Comparison of ENCODE assay signal across 19 cellular contexts in genomic region chr2:159283529-159283928, GRCh38. TPM values are rescaled to one million over a fixed set of nuclear protein-coding genes. Genes with fewer than 3 reads are reported as not detected.
A peak's percentile ranks its signal among the peaks of the same experiment; 100 is the strongest.
DNase-seq lines count a peak whose midpoint lies in the region; ATAC-seq, FAIRE-seq and TF ChIP-seq lines count a peak whose summit lies in the region.
"Had no signal": no experiment of that assay in that cellular context is flagged by ENCODE, and none has a peak within 500 bp of the region (broad histone marks: within the 10 kb centered on the region; RNA-seq: fewer than 3 reads in every experiment).

No MANE protein-coding gene starts in this region.

- H2BK20ac ChIP-seq in H9 (ENCODE audit: low read depth, low read length, poor library complexity, severe bottlenecking): no peak overlapping the region

- no peak overlapping the region for H2BK5ac ChIP-seq in H9 (ENCODE audit: insufficient read length, low read length)

- TF ChIP-seq CTCF in HepG2 (CRISPR knock-in tag; IDR thresholded peaks at IDR 0.05) (no peak), right lobe of liver (IDR thresholded peaks at IDR 0.05) (no peak), activated B cell treated with CpG ODN at 0.5 μM for 24 hours (IDR thresholded peaks at IDR 0.05) (no peak), H9 (conservative IDR thresholded peaks at IDR 0.05) (no peak), left lung (IDR thresholded peaks at IDR 0.05) (no peak)

- H4K8ac ChIP-seq in H9 (replicated peaks; ENCODE audit: insufficient read length, low read depth, low read length): no peak overlapping the region

- H2AFZ ChIP-seq in HepG2 (ENCODE audit: low read length) (no peak overlapping the region), H9 (ENCODE audit: low read length) (no peak overlapping the region)
- H2AFZ ChIP-seq: GM23248 had no signal

- TF ChIP-seq EP300 in HepG2 (IDR thresholded peaks at IDR 0.05; ENCODE audit: low read depth in 2 of 2, low read length in 2 of 2): no peak
- no peak for TF ChIP-seq EP300 in HepG2 (CRISPR knock-in tag; IDR thresholded peaks at IDR 0.05; ENCODE audit: borderline replicate concordance)

- no peak overlapping the region for H2BK120ac ChIP-seq in H9 (ENCODE audit: low read depth, low read length, poor library complexity, severe bottlenecking)

- H3K4me1 ChIP-seq in HepG2 (ENCODE audit: insufficient read depth, low read length) (peaks cover 27% of the 10 kb centered on the region), right lobe of liver (peaks cover 0 to 5% (median 0%) of the 10 kb centered on the region in 4 donors), H9 (ENCODE audit: insufficient read depth, low read length) (no peaks in the 10 kb centered on the region), left lung (peaks cover 0 to 22% of the 10 kb centered on the region in 2 donors)
- H3K4me1 ChIP-seq: BE2C had no signal

- H3K4me2 ChIP-seq in HepG2 (ENCODE audit: low read depth, low read length) (no peak overlapping the region), H9 (ENCODE audit: insufficient read depth, insufficient read length, low read length) (no peak overlapping the region)
- H3K4me2 ChIP-seq: KMS-11 had no signal

- H2BK15ac ChIP-seq in H9 (ENCODE audit: low read depth, low read length): no peak overlapping the region

- no peak overlapping the region for H3T11ph ChIP-seq in H9 (ENCODE audit: low read length)

- no peak for TF ChIP-seq RAD21 in HepG2 (CRISPR knock-in tag; IDR thresholded peaks at IDR 0.05)

- ATAC-seq in HepG2 (no peak), right lobe of liver (no peak), activated B cell treated with CpG ODN at 0.5 μM for 24 hours (ENCODE audit: low read depth) (no peak), left lung (no peak)

- H3K36me3 ChIP-seq in HepG2 (replicated peaks in 1 of 2; ENCODE audit: control insufficient read depth in 1 of 2, insufficient read depth in 2 of 2, low read length in 2 of 2) (peaks cover 2 to 13% of the 10 kb centered on the region in 2 experiments; a peak in 4 of 5 replicates), right lobe of liver (peaks cover 0 to 12% (median 0%) of the 10 kb centered on the region in 4 donors), left lung (peaks cover 0 to 8% of the 10 kb centered on the region in 2 donors)
- H3K36me3 ChIP-seq: BE2C had no signal

- H4K91ac ChIP-seq in H9 (ENCODE audit: insufficient read length, low read depth, low read length): no peak overlapping the region

- in situ Hi-C loops in HepG2 (cut with HindIII; ENCODE audit: extremely low pct_ligation_motif_present, low pct_unique_long_range_greater_than_20kb): no loop called here

- TF ChIP-seq POLR2A in HepG2 (IDR thresholded peaks at IDR 0.05; ENCODE audit: insufficient read depth in 1 of 2, low read depth in 2 of 2, low read length in 2 of 2) (no peak), right lobe of liver (IDR thresholded peaks at IDR 0.05) (no peak), H54 (IDR thresholded peaks at IDR 0.05; ENCODE audit: low read depth, low read length) (no peak)

- H3K14ac ChIP-seq in H9 (ENCODE audit: insufficient read depth, low read length): no peak overlapping the region

- FAIRE-seq in HepG2 (lab: Jason Lieb, UNC) (no peak), H54 (lab: Jason Lieb, UNC) (peak; percentile 6)
- FAIRE-seq: GM19239 had no signal

- no peak overlapping the region for H2BK12ac ChIP-seq in H9 (ENCODE audit: insufficient read length, low read depth, low read length)

- H3K23me2 ChIP-seq in H9 (ENCODE audit: insufficient read length, low read depth, low read length, poor library complexity, severe bottlenecking): peaks cover 8% of the 10 kb centered on the region

- H3K27me3 ChIP-seq in HepG2 (ENCODE audit: control insufficient read depth in 1 of 2, insufficient read depth in 2 of 2, low read length in 2 of 2) (no peaks in the 10 kb centered on the region; a peak in 1 of 5 replicates), right lobe of liver (no peaks in the 10 kb centered on the region), H9 (ENCODE audit: insufficient read depth, low read length) (no peaks in the 10 kb centered on the region), left lung (no peaks in the 10 kb centered on the region)
- H3K27me3 ChIP-seq: BE2C had no signal

- H3K27me3 Mint-ChIP-seq in activated B cell treated with CpG ODN at 0.5 μM for 24 hours (no peaks in the 10 kb centered on the region), H9 (ENCODE audit: low read depth) (no peaks in the 10 kb centered on the region; the same call in 1 of the 2 replicates)
- H3K27me3 Mint-ChIP-seq: CD4-positive, alpha-beta memory T cell had no signal

- no peak overlapping the region for H3K27ac ChIP-seq in HepG2 (ENCODE audit: extremely low read length, insufficient read depth, low read length)
- no peak overlapping the region for H3K27ac ChIP-seq in right lobe of liver
- H3K27ac ChIP-seq in H9 (ENCODE audit: insufficient read length, low read depth, low read length): no peak overlapping the region
- no peak overlapping the region for H3K27ac ChIP-seq in left lung
- H3K27ac ChIP-seq: C4-2B, GM23248, KMS-11 had no signal

- WGBS in HepG2 (ENCODE audit: low lambda C conversion rate): 93% methylated on average over 6 of the region's 6 CpGs
- 89% methylated on average over 4 of the region's 6 CpGs for WGBS in right lobe of liver (ENCODE audit: insufficient coverage, low coverage, low lambda C conversion rate, missing lambda C conversion rate)
- WGBS in H9 (ENCODE audit: extremely low coverage, insufficient read length, low lambda C conversion rate): no CpG with 5 or more reads among the region's 6 CpGs

- H3K9ac ChIP-seq in HepG2 (ENCODE audit: insufficient read depth, low read depth, low read length) (no peak overlapping the region), H9 (ENCODE audit: extremely low read depth, insufficient read length, low read length) (no peak overlapping the region)
- H3K9ac ChIP-seq: GM23248, KMS-11 had no signal

- H3K4me3 ChIP-seq in HepG2 (replicated peaks in 1 of 3; ENCODE audit: insufficient read depth in 1 of 3, low read depth in 2 of 3, low read length in 3 of 3) (no peak overlapping the region), right lobe of liver (no peak overlapping the region), left lung (no peak overlapping the region)
- H3K4me3 ChIP-seq: GM23248 had no signal

- no peak overlapping the region for H3K56ac ChIP-seq in H9 (ENCODE audit: insufficient read length, low read depth, low read length)

- intact Hi-C loops in HepG2 (cut with micrococcal nuclease; ENCODE audit: unreplicated experiment): no loop called here
- intact Hi-C loops in right lobe of liver (cut with DNase I): no loop called here
- intact Hi-C loops in activated B cell treated with CpG ODN at 0.5 μM for 24 hours (cut with micrococcal nuclease): loop anchor here (10.0 kb wide), 4 partner anchors 331 to 1881 kb away; partner anchors contain the start of genes BAZ2B, LY75 and TANK
- intact Hi-C loops in left lung (cut with DNase I): no loop called here

- H3K79me2 ChIP-seq in HepG2 (ENCODE audit: insufficient read depth, low read length) (peaks cover 20% of the 10 kb centered on the region), H9 (ENCODE audit: insufficient read depth, low read length) (no peaks in the 10 kb centered on the region)

- H3K79me1 ChIP-seq in H9 (ENCODE audit: insufficient read depth, low read depth, low read length, poor library complexity, severe bottlenecking): no peaks in the 10 kb centered on the region

- H3K4me1 Mint-ChIP-seq in activated B cell treated with CpG ODN at 0.5 μM for 24 hours (peaks cover 50% of the 10 kb centered on the region), H9 (peaks cover 16 to 18% of the 10 kb centered on the region in 2 experiments)

- no TSS peak for BruUV-seq in HepG2 (replicated peaks; lab: Mats Ljungman, UMichigan)

- no peak overlapping the region for H2AK5ac ChIP-seq in H9 (ENCODE audit: insufficient read length, low read length)

- H3K18ac ChIP-seq in H9 (ENCODE audit: insufficient read length, low read depth, low read length): no peak overlapping the region

- no peak for DNase-seq in HepG2 (ENCODE audit: low spot score)
- DNase-seq in right lobe of liver: no peak
- no peak for DNase-seq in H54 (ENCODE audit: insufficient read length, low spot score)
- no peak for DNase-seq in activated B cell treated with CpG ODN at 0.5 μM for 24 hours
- peak; percentile 4 for DNase-seq in left kidney (ENCODE audit: low read depth, low spot score)
- DNase-seq in NCI-H146 treated with DMSO at 0.1 percent for 48 hours (lab: John Stamatoyannopoulos, UW; ENCODE audit: unreplicated experiment): no peak
- DNase-seq in H9: no peak
- DNase-seq in left lung: no peak
- DNase-seq: 8988T; BE2C; CD4-positive, alpha-beta memory T cell; DMS153; DMS79; GF-D8; GM23248; H7 had no signal

- peak overlapping the region; percentile 69 for H3K27ac Mint-ChIP-seq in activated B cell treated with CpG ODN at 0.5 μM for 24 hours
- H3K27ac Mint-ChIP-seq in H9: no peak overlapping the region

- H3K9me3 Mint-ChIP-seq in activated B cell treated with CpG ODN at 0.5 μM for 24 hours: no peaks in the 10 kb centered on the region
- H3K9me3 Mint-ChIP-seq in H9: no peaks in the 10 kb centered on the region
- H3K9me3 Mint-ChIP-seq: CD4-positive, alpha-beta memory T cell had no signal

- H4K20me1 ChIP-seq in HepG2 (ENCODE audit: insufficient read depth, low read length) (no peaks in the 10 kb centered on the region), H9 (ENCODE audit: control insufficient read depth, insufficient read depth, insufficient read length) (no peaks in the 10 kb centered on the region)

- CTCF ChIA-PET in HepG2 (lab: Yijun Ruan, JAX; ENCODE audit: low intra/inter-chr PET ratio, low total read pairs): no interaction called here
- CTCF ChIA-PET in activated B cell treated with CpG ODN at 0.5 μM for 24 hours (lab: Charles Lee): no interaction called here

- no peak overlapping the region for H3K4ac ChIP-seq in H9 (ENCODE audit: low read depth, low read length)

- H3K23ac ChIP-seq in H9 (ENCODE audit: insufficient read length, low read depth, low read length): no peak overlapping the region

- H3K9me3 ChIP-seq in HepG2 (ENCODE audit: low read length) (no peaks in the 10 kb centered on the region), right lobe of liver (no peaks in the 10 kb centered on the region), H9 (ENCODE audit: control insufficient read depth, low read depth, low read length) (no peaks in the 10 kb centered on the region), left lung (no peaks in the 10 kb centered on the region)
- H3K9me3 ChIP-seq: BE2C had no signal

- H4K5ac ChIP-seq in H9 (ENCODE audit: insufficient read length, low read depth, low read length): no peak overlapping the region

- H3K36me3 Mint-ChIP-seq in activated B cell treated with CpG ODN at 0.5 μM for 24 hours (ENCODE audit: low read depth): peaks cover 17% of the 10 kb centered on the region
- H3K36me3 Mint-ChIP-seq in H9 (ENCODE audit: insufficient read depth in 1 of 3, low read depth in 3 of 3): peaks cover 0 to 18% (median 0%) of the 10 kb centered on the region in 3 experiments; a peak in 2 of 7 replicates

- POLR2A ChIA-PET in HepG2 (lab: Yijun Ruan, JAX): interaction anchor here (0.7 kb wide), 1 partner anchor 38 kb away, joined by 4 read pairs; no protein-coding TSS in a partner anchor
- POLR2A ChIA-PET in activated B cell treated with CpG ODN at 0.5 μM for 24 hours (lab: Charles Lee): interaction anchor here (1.4 kb wide), 1 partner anchor 428 kb away, joined by 5 read pairs; the partner anchor contains the start of gene MARCHF7

- H3K4me3 Mint-ChIP-seq in activated B cell treated with CpG ODN at 0.5 μM for 24 hours: no peak overlapping the region
- no peak overlapping the region for H3K4me3 Mint-ChIP-seq in H9

RNA-seq across cellular contexts. Expression of gene WDSUB1, which starts 3.0 kb away (rescaled TPM):
- total RNA-seq in HepG2 (2016; rRNA removed; fragmentation: Illumina TruSeq; extraction: Trizol): 10.7 and 16.3 TPM in 2 replicates
- 7.2 and 7.7 TPM in 2 replicates for total RNA-seq in HepG2 (2016; cell fraction: cytosol; rRNA removed; fragmentation: Illumina TruSeq; extraction: Trizol; ENCODE audit: low read depth)
- 10.5 and 14.5 TPM in 2 replicates for total RNA-seq in HepG2 (2016; cell fraction: insoluble cytoplasmic fraction; rRNA removed; fragmentation: Illumina TruSeq; extraction: Trizol)
- total RNA-seq in HepG2 (2016; cell fraction: membrane; rRNA removed; fragmentation: Illumina TruSeq; extraction: Trizol): 7.8 and 8.5 TPM in 2 replicates
- total RNA-seq in HepG2 (2016; cell fraction: nucleus; rRNA removed; fragmentation: Illumina TruSeq; extraction: Trizol): 8.5 and 11.2 TPM in 2 replicates
- 9.6 and 10.1 TPM in 2 replicates for polyA plus RNA-seq in HepG2 (2011; rRNA removed)
- polyA plus RNA-seq in HepG2 (2011; cell fraction: cytosol; rRNA removed): 7.2 and 9.2 TPM in 2 replicates
- polyA plus RNA-seq in HepG2 (2011; cell fraction: nucleus; rRNA removed): 10.9 and 12.9 TPM in 2 replicates
- 12.0 and 15.3 TPM in 2 replicates for polyA plus RNA-seq in HepG2 (2012)
- 3.7 and 4.7 TPM in 2 replicates for polyA plus RNA-seq in HepG2 (2016; cell fraction: cytosol; fragmentation: Illumina TruSeq; extraction: Trizol; ENCODE audit: low read depth)
- 16.5 and 18.2 TPM in 2 replicates for polyA plus RNA-seq in HepG2 (2016; cell fraction: insoluble cytoplasmic fraction; fragmentation: Illumina TruSeq; extraction: Trizol; ENCODE audit: low read depth)
- 5.8 and 6.6 TPM in 2 replicates for polyA plus RNA-seq in HepG2 (2016; cell fraction: membrane; fragmentation: Illumina TruSeq; extraction: Trizol; ENCODE audit: low read depth)
- 12.5 and 14.0 TPM in 2 replicates for polyA plus RNA-seq in HepG2 (2016; cell fraction: nucleus; fragmentation: Illumina TruSeq; extraction: Trizol; ENCODE audit: insufficient read depth, low read depth)
- polyA minus RNA-seq in HepG2 (2011; rRNA and poly(A)+ RNA removed; ENCODE audit: low replicate concordance): 5.6 and 17.7 TPM in 2 replicates
- polyA minus RNA-seq in HepG2 (2011; cell fraction: cytosol; rRNA and poly(A)+ RNA removed): 5.4 and 5.7 TPM in 2 replicates
- 25.5 and 31.1 TPM in 2 replicates for polyA minus RNA-seq in HepG2 (2011; cell fraction: nucleus; rRNA and poly(A)+ RNA removed)
- 1 to 10 TPM; 2.2 to 4.3 (median 3.2) TPM for total RNA-seq in right lobe of liver
- 8.6 TPM in 2 replicates for total RNA-seq in activated B cell treated with CpG ODN at 0.5 μM for 24 hours
- total RNA-seq in H9 (2021): 5.5 and 6.2 TPM in 2 replicates
- 10 to 100 TPM; 11.3 to 13.4 TPM for total RNA-seq in left lung
